In the genomic region with DNA sequence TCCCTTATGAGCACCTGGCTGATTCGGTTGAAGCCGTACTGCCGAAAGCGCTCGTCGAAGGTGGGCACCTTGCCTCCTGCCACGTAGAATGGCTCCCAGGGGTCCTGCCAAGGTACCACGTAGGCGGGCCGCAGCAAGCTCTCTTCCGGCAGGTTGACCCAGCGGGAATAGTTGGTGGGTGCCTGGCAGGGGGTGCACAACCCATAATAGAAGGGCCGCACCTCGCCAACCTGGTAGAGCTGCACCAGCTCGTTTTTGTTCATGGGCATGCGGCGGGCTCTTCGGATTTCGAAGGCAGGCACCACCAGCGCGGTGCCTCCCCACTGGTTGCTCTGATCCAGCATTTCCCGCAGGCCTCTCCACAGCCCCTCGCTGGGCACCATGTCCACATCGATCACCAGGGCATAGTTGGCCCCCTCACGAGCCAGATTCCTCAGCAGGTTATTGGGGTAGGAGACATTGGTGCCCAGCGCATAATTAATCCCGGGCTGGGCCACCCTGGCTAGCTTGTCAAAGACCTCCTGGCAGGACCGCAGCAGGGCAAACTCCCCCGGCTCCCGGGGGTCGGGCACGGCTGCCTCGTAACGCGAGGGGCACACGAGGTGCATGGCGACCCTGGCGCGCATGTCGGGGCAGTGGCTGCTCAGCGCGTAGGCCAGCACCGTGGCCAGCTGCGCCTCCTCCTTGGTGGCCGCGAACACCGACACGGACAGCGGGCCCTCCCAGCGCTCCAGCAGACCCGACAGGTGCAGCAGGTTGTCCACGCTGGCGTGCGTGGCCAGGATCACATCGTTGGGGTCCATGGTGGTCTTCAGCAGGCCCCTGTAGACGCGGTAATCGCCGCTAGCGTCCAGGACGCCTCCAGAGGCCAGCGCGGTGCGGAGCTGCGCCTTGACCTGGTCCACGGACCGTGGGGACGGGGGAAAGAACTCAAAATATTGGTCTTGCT, we compare ENCODE assay signal across 6 cellular contexts. TPM values are rescaled to one million over a fixed set of nuclear protein-coding genes. Genes with fewer than 3 reads are reported as not detected.
DNase-seq lines count a peak whose midpoint lies in the region; ATAC-seq and TF ChIP-seq lines count a peak whose summit lies in the region.

No MANE protein-coding gene starts in this region.

- H3K27me3 Mint-ChIP-seq in neural progenitor cell (ENCODE audit: insufficient read depth, low read depth), result peaks cover 20% of the 10 kb centered on the region

- no peak for ATAC-seq in HG02981 (IDR thresholded peaks at IDR 0.05; ENCODE audit: unreplicated experiment)

- peak overlapping the region; percentile 96 for H3K4me3 Mint-ChIP-seq in neural progenitor cell

- peak overlapping the region; percentile 99 for H2AFZ ChIP-seq in neural progenitor cell (replicated peaks)

- H3K9me3 Mint-ChIP-seq in neural progenitor cell, result peaks cover 4% of the 10 kb centered on the region

- no peaks in the 10 kb centered on the region for H3K9me3 ChIP-seq in HUES6 (ENCODE audit: control insufficient read depth, insufficient read depth, low read depth, low read length)
- no peaks in the 10 kb centered on the region for H3K9me3 ChIP-seq in breast epithelium
- H3K9me3 ChIP-seq in neural progenitor cell (ENCODE audit: low read depth), result no peaks in the 10 kb centered on the region

- intact Hi-C loops in breast epithelium (cut with DNase I; ENCODE audit: low total_unique reads), result no loop called here

- peak overlapping the region; percentile 94 for H3K4me2 ChIP-seq in neural progenitor cell

- no peak for DNase-seq in breast epithelium (ENCODE audit: low spot score in 2 of 2)
- peak; percentile 41 for DNase-seq in neural progenitor cell (ENCODE audit: low spot score)
- DNase-seq in AG08396 (ENCODE audit: low spot score), result no peak
- no peak for DNase-seq in GM03348 (ENCODE audit: low spot score)

- H3K27ac Mint-ChIP-seq in neural progenitor cell, result peak overlapping the region; percentile 69

- peaks cover 12% of the 10 kb centered on the region for H3K4me1 ChIP-seq in HUES6 (ENCODE audit: control insufficient read depth, insufficient read depth, low read length)
- H3K4me1 ChIP-seq in breast epithelium, result peaks cover 0 to 25% of the 10 kb centered on the region in 2 donors
- H3K4me1 ChIP-seq in neural progenitor cell, result peaks cover 26% of the 10 kb centered on the region

- peaks cover 13% of the 10 kb centered on the region for H4K20me1 ChIP-seq in neural progenitor cell (ENCODE audit: low read depth)

- H3K79me2 ChIP-seq in neural progenitor cell (ENCODE audit: low read depth), result peaks cover 39% of the 10 kb centered on the region

- H3K36me3 ChIP-seq in HUES6 (ENCODE audit: control insufficient read depth, insufficient read depth, low read length) (peaks cover 4% of the 10 kb centered on the region), breast epithelium (no peaks in the 10 kb centered on the region), neural progenitor cell (no peaks in the 10 kb centered on the region)

- peak overlapping the region; percentile 88 for H3K9ac ChIP-seq in HUES6 (ENCODE audit: low read length)
- peak overlapping the region; percentile 78 for H3K9ac ChIP-seq in neural progenitor cell

- no peak overlapping the region for H3K27ac ChIP-seq in HUES6 (ENCODE audit: low read depth, low read length)
- peak overlapping the region; percentile 88 for H3K27ac ChIP-seq in breast epithelium
- no peak overlapping the region for H3K27ac ChIP-seq in neural progenitor cell

- peaks cover 4% of the 10 kb centered on the region for H3K36me3 Mint-ChIP-seq in neural progenitor cell

- H3K27me3 ChIP-seq in HUES6 (ENCODE audit: control insufficient read depth, insufficient read depth, low read length), result peaks cover 8% of the 10 kb centered on the region; the same call in 1 of the 2 replicates
- H3K27me3 ChIP-seq in breast epithelium, result no peaks in the 10 kb centered on the region
- no peaks in the 10 kb centered on the region for H3K27me3 ChIP-seq in neural progenitor cell

- peak overlapping the region; percentile 100 for H3K4me3 ChIP-seq in HUES6 (ENCODE audit: low read depth, low read length)
- peak overlapping the region; percentile 85 to 89 (median 87) for H3K4me3 ChIP-seq in breast epithelium
- H3K4me3 ChIP-seq in neural progenitor cell, result peak overlapping the region; percentile 97

- H3F3A ChIP-seq in neural progenitor cell (ENCODE audit: low read depth), result peaks cover 49% of the 10 kb centered on the region

- peaks cover 45% of the 10 kb centered on the region for H3K4me1 Mint-ChIP-seq in neural progenitor cell

- no peak for TF ChIP-seq POLR2A in breast epithelium (IDR thresholded peaks at IDR 0.05)

- TF ChIP-seq CTCF in breast epithelium (IDR thresholded peaks at IDR 0.05), result no peak
- TF ChIP-seq CTCF in neural progenitor cell (IDR thresholded peaks at IDR 0.05), result no peak

RNA-seq across cellular contexts. Expression of gene B4GAT1, which starts 0.7 kb away (rescaled TPM):
- total RNA-seq in breast epithelium (10 to 100 TPM; 20.0 to 35.4 (median 30.1) TPM), neural progenitor cell (ENCODE audit: low replicate concordance) (40.9 and 57.1 TPM in 2 replicates)

RNA-seq across cellular contexts. Expression of gene BRMS1, which starts 1.8 kb away (rescaled TPM):
- 10 to 100 TPM; 52.0 to 61.6 (median 54.3) TPM for total RNA-seq in breast epithelium
- 16.4 and 34.6 TPM in 2 replicates for total RNA-seq in neural progenitor cell (ENCODE audit: low replicate concordance)

RNA-seq across cellular contexts. Expression of gene RIN1, which starts 10.5 kb away (rescaled TPM):
- total RNA-seq in breast epithelium, result 1 to 10 TPM; 3.2 to 6.6 (median 5.2) TPM
- 0.56 and 2.6 TPM in 2 replicates for total RNA-seq in neural progenitor cell (ENCODE audit: low replicate concordance)

RNA-seq across cellular contexts. Expression of gene SLC29A2, which starts 24.8 kb away (rescaled TPM):
- total RNA-seq in breast epithelium (1 to 10 TPM; 4.9 to 7.5 (median 6.4) TPM), neural progenitor cell (ENCODE audit: low replicate concordance) (6.9 and 15.3 TPM in 2 replicates)

RNA-seq across cellular contexts. Expression of gene CD248, which starts 29.9 kb away (rescaled TPM):
- total RNA-seq in breast epithelium, result 10 to 100 TPM; 17.3 to 69.1 (median 24.9) TPM
- 0.62 and 0.99 TPM in 2 replicates for total RNA-seq in neural progenitor cell (ENCODE audit: low replicate concordance)

Comparison
In these comparisons a context has a peak if more than half of its experiments do, and no peak if none do; other contexts are left out.
1. H3K27ac ChIP-seq: peak in breast epithelium (2 of 2); none in HUES6 (single experiment) and neural progenitor cell (single experiment).
2. Peak in every context shown above with its lines, with median percentiles within 50 percentile points of each other: H3K4me3 ChIP-seq.